1 cellular context compared by ENCODE assay signal in genomic region chr17:49074851-49075540, GRCh38.
TF ChIP-seq lines count a peak whose summit lies in the region.

No MANE protein-coding gene starts in this region.

TF ChIP-seq in HepG2, 621 proteins besides CTCF, POLR2A, EP300 and RAD21 (continued from another document):
- TF ChIP-seq CEBPB (IDR thresholded peaks at IDR 0.05; ENCODE audit: borderline replicate concordance, low read depth, low read length) (no peak), ZNF563 (CRISPR knock-in tag; IDR thresholded peaks at IDR 0.05) (no peak), PPARG (CRISPR knock-in tag; conservative IDR thresholded peaks at IDR 0.05) (no peak)
TF ChIP-seq in HepG2: peak in this region for 0.
